Comparison of ENCODE assay signal across 20 cellular contexts in genomic region chr1:199701731-199702130, GRCh38.
DNase-seq lines count a peak whose midpoint lies in the region; ATAC-seq, FAIRE-seq and TF ChIP-seq lines count a peak whose summit lies in the region.
"Had no signal": no experiment of that assay in that cellular context is flagged by ENCODE, and none has a peak within 500 bp of the region (broad histone marks: within the 10 kb centered on the region; RNA-seq: fewer than 3 reads in every experiment).

No MANE protein-coding gene starts in this region.

- no peak for TF ChIP-seq CTCF in pancreas (IDR thresholded peaks at IDR 0.05)
- no peak for TF ChIP-seq CTCF in H9 (conservative IDR thresholded peaks at IDR 0.05)

- no peaks in the 10 kb centered on the region for H3K79me1 ChIP-seq in H9 (ENCODE audit: insufficient read depth, low read depth, low read length, poor library complexity, severe bottlenecking)

- H3K9me3 ChIP-seq in adipocyte (ENCODE audit: control insufficient read depth, low read length): no peaks in the 10 kb centered on the region
- no peaks in the 10 kb centered on the region for H3K9me3 ChIP-seq in pancreas
- no peaks in the 10 kb centered on the region for H3K9me3 ChIP-seq in H9 (ENCODE audit: control insufficient read depth, low read depth, low read length)
- H3K9me3 ChIP-seq: SK-N-SH had no signal

- H3K36me3 ChIP-seq in ACC112 (ENCODE audit: insufficient read depth, low read length) (no peaks in the 10 kb centered on the region), adipocyte (ENCODE audit: control insufficient read depth, insufficient read depth, low read length, severe bottlenecking) (no peaks in the 10 kb centered on the region), pancreas (no peaks in the 10 kb centered on the region)

- H3K36me3 Mint-ChIP-seq in H9 (ENCODE audit: insufficient read depth in 1 of 3, low read depth in 3 of 3): no peaks in the 10 kb centered on the region

- no peak overlapping the region for H3K14ac ChIP-seq in H9 (ENCODE audit: insufficient read depth, low read length)

- H3K23ac ChIP-seq in H9 (ENCODE audit: insufficient read length, low read depth, low read length): no peak overlapping the region

- H3K4ac ChIP-seq in H9 (ENCODE audit: low read depth, low read length): no peak overlapping the region

- no peaks in the 10 kb centered on the region for H3K23me2 ChIP-seq in H9 (ENCODE audit: insufficient read length, low read depth, low read length, poor library complexity, severe bottlenecking)

- H3K27me3 ChIP-seq in ACC112 (ENCODE audit: insufficient read depth, low read length) (no peaks in the 10 kb centered on the region), adipocyte (replicated peaks; ENCODE audit: control insufficient read depth, insufficient read depth, low read length) (no peaks in the 10 kb centered on the region), pancreas (no peaks in the 10 kb centered on the region), H9 (ENCODE audit: insufficient read depth, low read length) (no peaks in the 10 kb centered on the region)

- H3K56ac ChIP-seq in H9 (ENCODE audit: insufficient read length, low read depth, low read length): no peak overlapping the region

- H2AK5ac ChIP-seq in H9 (ENCODE audit: insufficient read length, low read length): no peak overlapping the region

- no peak overlapping the region for H2BK20ac ChIP-seq in H9 (ENCODE audit: low read depth, low read length, poor library complexity, severe bottlenecking)

- H3K27ac Mint-ChIP-seq in H9: no peak overlapping the region

- no peak overlapping the region for H3K27ac ChIP-seq in ACC112 (ENCODE audit: low read depth, low read length)
- no peak overlapping the region for H3K27ac ChIP-seq in pancreas
- H3K27ac ChIP-seq in H9 (ENCODE audit: insufficient read length, low read depth, low read length): no peak overlapping the region
- H3K27ac ChIP-seq: KMS-11 had no signal

- H3K18ac ChIP-seq in H9 (ENCODE audit: insufficient read length, low read depth, low read length): no peak overlapping the region

- H3K79me2 ChIP-seq in ACC112 (ENCODE audit: control insufficient read depth, insufficient read depth, low read length, unreplicated experiment): no peaks in the 10 kb centered on the region
- no peaks in the 10 kb centered on the region for H3K79me2 ChIP-seq in H9 (ENCODE audit: insufficient read depth, low read length)

- H3K4me1 ChIP-seq in ACC112 (ENCODE audit: control insufficient read depth, insufficient read depth, low read length, unreplicated experiment) (peaks cover 6% of the 10 kb centered on the region), adipocyte (ENCODE audit: control insufficient read depth, insufficient read depth, low read length) (peaks cover 14% of the 10 kb centered on the region), pancreas (no peaks in the 10 kb centered on the region), H9 (ENCODE audit: insufficient read depth, low read length) (no peaks in the 10 kb centered on the region)

- ATAC-seq in pancreas: no peak
- ATAC-seq: HepG2, PC-3 had no signal

- no peaks in the 10 kb centered on the region for H4K20me1 ChIP-seq in H9 (ENCODE audit: control insufficient read depth, insufficient read depth, insufficient read length)

- no peak overlapping the region for H4K91ac ChIP-seq in H9 (ENCODE audit: insufficient read length, low read depth, low read length)

- peak overlapping the region; percentile 57 for H2AFZ ChIP-seq in ACC112 (ENCODE audit: low read length, unreplicated experiment)
- H2AFZ ChIP-seq in H9 (ENCODE audit: low read length): no peak overlapping the region

- H3K4me3 ChIP-seq in ACC112 (ENCODE audit: low read depth, low read length): no peak overlapping the region
- H3K4me3 ChIP-seq in adipocyte (ENCODE audit: low read length): no peak overlapping the region
- no peak overlapping the region for H3K4me3 ChIP-seq in pancreas

- H4K8ac ChIP-seq in H9 (replicated peaks; ENCODE audit: insufficient read length, low read depth, low read length): no peak overlapping the region

- no peak overlapping the region for H2BK12ac ChIP-seq in H9 (ENCODE audit: insufficient read length, low read depth, low read length)

- no peak overlapping the region for H3K9ac ChIP-seq in adipocyte (ENCODE audit: low read length)
- H3K9ac ChIP-seq in H9 (ENCODE audit: extremely low read depth, insufficient read length, low read length): no peak overlapping the region
- H3K9ac ChIP-seq: KMS-11, SK-N-SH had no signal

- H3K4me1 Mint-ChIP-seq in H9: no peaks in the 10 kb centered on the region

- DNase-seq in GM03348 (ENCODE audit: low spot score) (peak; percentile 20), adipocyte (ENCODE audit: low read depth) (peak; percentile 67), iris pigment epithelial cell (ENCODE audit: low read depth) (peak; percentile 20), pancreas (no peak), NCI-H510A (lab: John Stamatoyannopoulos, UW) (no peak), H9 (no peak)
- DNase-seq: C1 segment of cervical spinal cord, DMS79, MV-4-11, NCI-H1694 treated with DMSO at 0.1 percent for 48 hours, NCI-H524, NCI-H82, PC-3, RPMI8226, SHP77 treated with DMSO at 0.1 percent for 48 hours, SK-N-SH had no signal

- H3T11ph ChIP-seq in H9 (ENCODE audit: low read length): no peak overlapping the region

- H2BK120ac ChIP-seq in H9 (ENCODE audit: low read depth, low read length, poor library complexity, severe bottlenecking): no peak overlapping the region

- H2BK15ac ChIP-seq in H9 (ENCODE audit: low read depth, low read length): no peak overlapping the region

- H3K27me3 Mint-ChIP-seq in H9 (ENCODE audit: low read depth): no peaks in the 10 kb centered on the region

- no peak overlapping the region for H2BK5ac ChIP-seq in H9 (ENCODE audit: insufficient read length, low read length)

- no peak overlapping the region for H4K5ac ChIP-seq in H9 (ENCODE audit: insufficient read length, low read depth, low read length)

- H3K9me3 Mint-ChIP-seq in H9: no peaks in the 10 kb centered on the region

- intact Hi-C loops in pancreas (cut with DNase I): no loop called here

- no peak overlapping the region for H3K4me3 Mint-ChIP-seq in H9

- FAIRE-seq in pancreas (lab: Jason Lieb, UNC): no peak
- FAIRE-seq: A204.1, HepG2 had no signal

- no peak overlapping the region for H3K4me2 ChIP-seq in H9 (ENCODE audit: insufficient read depth, insufficient read length, low read length)
- H3K4me2 ChIP-seq: KMS-11, SK-N-SH had no signal

- WGBS in pancreas, 2 donors: 82 to 88% methylated on average over 2 of the region's 2 CpGs
- no CpG with 5 or more reads among the region's 2 CpGs for WGBS in H9 (ENCODE audit: extremely low coverage, insufficient read length, low lambda C conversion rate)

Comparison
In these comparisons a context has a peak if more than half of its experiments do, and no peak if none do; other contexts are left out.
1. DNase-seq: peak in GM03348 (single experiment), adipocyte (single experiment) and iris pigment epithelial cell (single experiment); none in pancreas (0 of 6), NCI-H510A (single experiment) and H9 (single experiment).